ENCODE assay signal across 16 cellular contexts in the genomic region with DNA sequence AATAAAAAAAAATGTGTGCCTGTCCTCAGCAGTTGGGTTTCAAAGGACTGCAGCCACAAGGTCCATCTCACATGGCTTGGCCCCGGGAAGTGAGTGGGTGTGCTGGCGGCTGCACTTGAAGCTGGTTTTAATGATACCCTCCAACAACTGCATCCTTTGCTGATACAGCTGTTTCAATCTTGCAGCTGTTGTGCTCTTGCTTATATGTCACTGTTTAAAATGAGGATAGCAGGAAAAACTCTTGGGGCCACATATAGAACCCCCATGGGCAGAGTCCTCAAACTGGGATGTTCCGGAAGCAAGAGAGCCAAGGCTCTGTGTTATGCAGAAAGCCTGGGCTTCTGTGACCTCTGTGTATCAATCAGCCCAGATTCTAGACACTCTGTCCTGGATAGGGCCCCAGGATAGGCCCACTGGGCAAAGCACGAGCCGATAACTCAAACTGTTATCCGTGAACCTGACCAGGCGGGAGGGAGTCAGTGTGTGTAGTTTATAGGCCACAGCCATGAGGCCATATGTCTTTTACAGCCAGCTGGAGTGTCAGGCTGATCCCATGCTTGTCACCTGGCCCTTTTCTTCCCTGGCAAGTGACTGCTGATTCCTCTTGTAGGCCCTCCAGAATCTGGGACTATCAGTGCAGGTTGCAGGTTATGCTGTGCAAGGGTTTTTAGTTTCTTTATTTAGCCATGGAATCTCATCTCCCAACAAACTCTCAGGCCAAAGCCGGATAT.
"Had no signal": no experiment of that assay in that cellular context is flagged by ENCODE, and none has a peak within 500 bp of the region (broad histone marks: within the 10 kb centered on the region; RNA-seq: fewer than 3 reads in every experiment).

No MANE protein-coding gene starts in this region.

- H3K27ac ChIP-seq: epithelial cell of prostate, transverse colon had no signal

- H3K4me3 ChIP-seq: lung, mucosa of descending colon, skin epidermis, transverse colon had no signal

- H3K27ac Mint-ChIP-seq: activated B cell treated with CpG ODN at 0.5 μM for 24 hours; activated CD4-positive, alpha-beta T cell treated with anti-CD3 and anti-CD28 coated beads, Interleukin-2, amount 10 ng/mL, durations not matched to agents 24 days and 14 days; activated naive CD4-positive, alpha-beta T cell treated with anti-CD3 and anti-CD28 coated beads, Interleukin-2, amount 10 ng/mL, durations not matched to agents 7 days and 5 days; activated T-helper 17 cell treated with anti-CD3 and anti-CD28 coated beads, Interleukin-2, amount 50 U/mL, for 72 hours; natural killer cell treated with Interleukin-12 subunit alpha and Interleukin-12 subunit beta and Interleukin-15 and Interleukin-18, amount 100 ng/mL, for 72 hours; T-helper 1 cell treated with Interleukin-12 subunit alpha and Interleukin-12 subunit beta and Interleukin-4 antibody, amounts not matched to agents 30 μg/mL and 1 μg/mL, for 36 hours had no signal

- DNase-seq: activated B cell treated with CpG ODN at 0.5 μM for 24 hours; activated CD4-positive, alpha-beta T cell treated with anti-CD3 and anti-CD28 coated beads, Interleukin-2, amount 10 ng/mL, durations not matched to agents 24 days and 14 days; activated CD8-positive, alpha-beta memory T cell treated with anti-CD3 and anti-CD28 coated beads for 24 hours; activated naive CD4-positive, alpha-beta T cell treated with anti-CD3 and anti-CD28 coated beads, Interleukin-2, amount 10 ng/mL, durations not matched to agents 7 days and 5 days; effector memory CD4-positive, alpha-beta T cell; hypothalamus; kidney glomerular epithelial cell; mucosa of descending colon; SK-N-SH; transverse colon had no signal

- ATAC-seq: activated T-helper 17 cell treated with anti-CD3 and anti-CD28 coated beads, Interleukin-2, amount 50 U/mL, for 72 hours; mucosa of descending colon; natural killer cell treated with Interleukin-12 subunit alpha and Interleukin-12 subunit beta and Interleukin-15 and Interleukin-18, amount 100 ng/mL, for 72 hours had no signal

- H3K27me3 ChIP-seq: transverse colon had no signal

- H3K9me3 Mint-ChIP-seq: activated B cell treated with CpG ODN at 0.5 μM for 24 hours; activated naive CD4-positive, alpha-beta T cell treated with anti-CD3 and anti-CD28 coated beads, Interleukin-2, amount 10 ng/mL, durations not matched to agents 7 days and 5 days; activated T-helper 17 cell treated with anti-CD3 and anti-CD28 coated beads, Interleukin-2, amount 50 U/mL, for 72 hours; natural killer cell treated with Interleukin-12 subunit alpha and Interleukin-12 subunit beta and Interleukin-15 and Interleukin-18, amount 100 ng/mL, for 72 hours; T-helper 1 cell treated with Interleukin-12 subunit alpha and Interleukin-12 subunit beta and Interleukin-4 antibody, amounts not matched to agents 30 μg/mL and 1 μg/mL, for 36 hours had no signal

- H3K36me3 ChIP-seq: transverse colon had no signal

- H3K9me3 ChIP-seq: mucosa of descending colon, SK-N-SH, transverse colon had no signal

- H3K4me3 Mint-ChIP-seq: activated B cell treated with CpG ODN at 0.5 μM for 24 hours; activated CD4-positive, alpha-beta T cell treated with anti-CD3 and anti-CD28 coated beads, Interleukin-2, amount 10 ng/mL, durations not matched to agents 24 days and 14 days; activated naive CD4-positive, alpha-beta T cell treated with anti-CD3 and anti-CD28 coated beads, Interleukin-2, amount 10 ng/mL, durations not matched to agents 7 days and 5 days; activated T-helper 17 cell treated with anti-CD3 and anti-CD28 coated beads, Interleukin-2, amount 50 U/mL, for 72 hours; natural killer cell treated with Interleukin-12 subunit alpha and Interleukin-12 subunit beta and Interleukin-15 and Interleukin-18, amount 100 ng/mL, for 72 hours; T-helper 1 cell treated with Interleukin-12 subunit alpha and Interleukin-12 subunit beta and Interleukin-4 antibody, amounts not matched to agents 30 μg/mL and 1 μg/mL, for 36 hours had no signal

- H3K27me3 Mint-ChIP-seq: activated B cell treated with CpG ODN at 0.5 μM for 24 hours; activated naive CD4-positive, alpha-beta T cell treated with anti-CD3 and anti-CD28 coated beads, Interleukin-2, amount 10 ng/mL, durations not matched to agents 7 days and 5 days had no signal

- H3K36me3 Mint-ChIP-seq: activated naive CD4-positive, alpha-beta T cell treated with anti-CD3 and anti-CD28 coated beads, Interleukin-2, amount 10 ng/mL, durations not matched to agents 7 days and 5 days; natural killer cell treated with Interleukin-12 subunit alpha and Interleukin-12 subunit beta and Interleukin-15 and Interleukin-18, amount 100 ng/mL, for 72 hours had no signal
